Comparison of ENCODE assay signal across 8 cellular contexts in the genomic region with DNA sequence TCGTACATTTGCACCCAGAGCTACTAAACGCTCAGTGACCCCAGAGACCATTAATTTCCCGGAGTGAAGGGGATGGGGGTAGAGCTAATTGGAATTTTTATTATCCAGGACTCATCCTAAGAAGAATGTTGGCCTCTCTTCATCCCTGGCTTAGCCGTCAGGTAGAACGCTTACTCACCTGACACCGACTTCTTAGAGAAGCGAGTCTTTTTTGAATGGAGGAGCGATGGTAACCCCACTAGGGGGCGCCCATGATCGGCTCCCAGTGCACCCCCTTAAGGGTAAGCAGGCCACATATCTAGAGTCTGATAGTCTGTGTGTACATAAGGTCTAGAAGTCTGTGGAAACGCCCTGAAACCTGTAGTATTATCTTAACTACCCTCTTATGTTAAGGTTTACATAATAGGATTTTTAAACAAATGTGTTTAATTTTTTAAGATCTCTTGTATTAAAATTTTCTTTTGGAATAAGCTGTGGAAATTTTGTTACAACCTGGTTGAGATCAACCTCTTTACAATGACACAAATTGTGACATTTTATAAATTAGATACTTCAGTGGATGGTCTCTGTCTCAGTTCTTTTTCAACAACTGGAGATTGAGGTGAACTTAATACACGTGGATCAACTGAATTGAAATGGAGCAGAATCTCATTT.
DNase-seq lines count a peak whose midpoint lies in the region; ATAC-seq and TF ChIP-seq lines count a peak whose summit lies in the region.

No MANE protein-coding gene starts in this region.

- H3K36me3 Mint-ChIP-seq in MCF 10A (ENCODE audit: insufficient read depth, unreplicated experiment) = no peaks in the 10 kb centered on the region

- TF ChIP-seq CTCF in MCF 10A (IDR thresholded peaks at IDR 0.05; ENCODE audit: unreplicated experiment) = peak; percentile 64
- TF ChIP-seq CTCF in breast epithelium (IDR thresholded peaks at IDR 0.05) = no peak
- TF ChIP-seq CTCF in fibroblast of the aortic adventitia (IDR thresholded peaks at IDR 0.05; ENCODE audit: insufficient read depth, low read length) = peak; percentile 48
- peak; percentile 83 for TF ChIP-seq CTCF in osteoblast (IDR thresholded peaks at IDR 0.05; ENCODE audit: extremely low read depth, low read depth, low read length)
- peak in 5 of 6 experiments; percentile 13 to 47 (median 37) for TF ChIP-seq CTCF in upper lobe of left lung (IDR thresholded peaks at IDR 0.05)

- POLR2A ChIA-PET in MCF 10A (lab: Yijun Ruan, JAX) = interaction anchor here (0.5 kb wide), 1 partner anchor 777 kb away, joined by 3 read pairs; the partner anchor contains the start of gene ZC3H7A

- H2AFZ ChIP-seq in osteoblast (ENCODE audit: low read length) = no peak overlapping the region

- H3K36me3 ChIP-seq in breast epithelium = no peaks in the 10 kb centered on the region
- H3K36me3 ChIP-seq in osteoblast (ENCODE audit: insufficient read depth, low read length) = no peaks in the 10 kb centered on the region
- peaks cover 0 to 9% (median under 1%) of the 10 kb centered on the region in 4 donors for H3K36me3 ChIP-seq in upper lobe of left lung

- no peaks in the 10 kb centered on the region for H4K20me1 ChIP-seq in osteoblast (ENCODE audit: insufficient read depth, low read length)

- H3K4me3 ChIP-seq in breast epithelium = no peak overlapping the region
- no peak overlapping the region for H3K4me3 ChIP-seq in fibroblast of the aortic adventitia (ENCODE audit: low read depth, low read length)
- H3K4me3 ChIP-seq in osteoblast (ENCODE audit: insufficient read depth, low read length) = no peak overlapping the region
- no peak overlapping the region for H3K4me3 ChIP-seq in upper lobe of left lung

- H3K9me3 Mint-ChIP-seq in MCF 10A (ENCODE audit: unreplicated experiment) = no peaks in the 10 kb centered on the region

- no peak overlapping the region for H3K4me2 ChIP-seq in osteoblast (ENCODE audit: insufficient read depth, low read length)

- no peak overlapping the region for H3K4me3 Mint-ChIP-seq in MCF 10A (ENCODE audit: unreplicated experiment)

- peak in 1 of 2 donors; percentile 65 for ATAC-seq in upper lobe of left lung (ENCODE audit: low FRiP score in 2 of 2)
- no peak for ATAC-seq in HG03457 (IDR thresholded peaks at IDR 0.05; ENCODE audit: unreplicated experiment)

- no peaks in the 10 kb centered on the region for H3K79me2 ChIP-seq in osteoblast (ENCODE audit: insufficient read depth, low read length)

- H3K9me3 ChIP-seq in breast epithelium = no peaks in the 10 kb centered on the region
- no peaks in the 10 kb centered on the region for H3K9me3 ChIP-seq in osteoblast (ENCODE audit: low read depth, low read length)
- H3K9me3 ChIP-seq in upper lobe of left lung = no peaks in the 10 kb centered on the region

- intact Hi-C loops in MCF 10A (cut with micrococcal nuclease) = loop anchor here (1.0 kb wide), 2 partner anchors 245 to 322 kb away; no protein-coding TSS in a partner anchor
- intact Hi-C loops in breast epithelium (cut with DNase I; ENCODE audit: low total_unique reads) = no loop called here

- no peak for TF ChIP-seq EP300 in upper lobe of left lung (IDR thresholded peaks at IDR 0.05)

- peak; percentile 62 for DNase-seq in MCF 10A (ENCODE audit: unreplicated experiment)
- DNase-seq in breast epithelium (ENCODE audit: low spot score in 2 of 2) = no peak
- DNase-seq in NOMO-1 treated with dmso at 0.1 percent for 144 hours (lab: John Stamatoyannopoulos, UW; ENCODE audit: unreplicated experiment) = peak; percentile 6
- DNase-seq in activated CD8-positive, alpha-beta memory T cell treated with anti-CD3 and anti-CD28 coated beads, Interleukin-2, amount 50 U/mL, for 4 hours = peak; percentile 65
- peak; percentile 20 for DNase-seq in fibroblast of the aortic adventitia (ENCODE audit: low read depth)
- DNase-seq in osteoblast (ENCODE audit: insufficient read length, low spot score, missing footprints) = peak; percentile 95
- DNase-seq in upper lobe of left lung = peak in 1 of 2 donors; percentile 56

- H3K4me1 ChIP-seq in breast epithelium (no peaks in the 10 kb centered on the region), osteoblast (ENCODE audit: insufficient read depth, low read length) (no peaks in the 10 kb centered on the region), upper lobe of left lung (peaks cover 0 to 6% (median 0%) of the 10 kb centered on the region in 4 donors)

- WGBS in upper lobe of left lung, 2 donors = 35 to 47% methylated on average over 12 of the region's 12 CpGs

- CTCF ChIA-PET in MCF 10A (lab: Yijun Ruan, JAX) = interaction anchor here (0.6 to 1.6 kb wide), 12 partner anchors 12 to 1104 kb away, joined by 3 to 7 read pairs (median 4); no protein-coding TSS in a partner anchor

- H3K27me3 Mint-ChIP-seq in MCF 10A (ENCODE audit: insufficient read depth, unreplicated experiment) = no peaks in the 10 kb centered on the region

- H3K27me3 ChIP-seq in breast epithelium = no peaks in the 10 kb centered on the region
- no peaks in the 10 kb centered on the region for H3K27me3 ChIP-seq in osteoblast (ENCODE audit: insufficient read depth, low read length)
- H3K27me3 ChIP-seq in upper lobe of left lung = no peaks in the 10 kb centered on the region

- no peak overlapping the region for H3K27ac ChIP-seq in breast epithelium
- H3K27ac ChIP-seq in osteoblast (ENCODE audit: low read depth, low read length) = no peak overlapping the region
- H3K27ac ChIP-seq in upper lobe of left lung = no peak overlapping the region

- no peak for TF ChIP-seq POLR2A in breast epithelium (IDR thresholded peaks at IDR 0.05)
- TF ChIP-seq POLR2A in upper lobe of left lung (IDR thresholded peaks at IDR 0.05) = no peak

- H3K4me1 Mint-ChIP-seq in MCF 10A (ENCODE audit: insufficient read depth, unreplicated experiment) = no peaks in the 10 kb centered on the region

- H3K27ac Mint-ChIP-seq in MCF 10A (ENCODE audit: low read depth, unreplicated experiment) = no peak overlapping the region

- BruUV-seq in MCF 10A (replicated peaks; lab: Mats Ljungman, UMichigan) = no TSS peak

Comparison
In these comparisons a context has a peak if more than half of its experiments do, and no peak if none do; other contexts are left out.
1. DNase-seq: peak in MCF 10A (single experiment), NOMO-1 treated with dmso at 0.1 percent for 144 hours (single experiment), activated CD8-positive, alpha-beta memory T cell treated with anti-CD3 and anti-CD28 coated beads, Interleukin-2, amount 50 U/mL, for 4 hours (single experiment), fibroblast of the aortic adventitia (single experiment) and osteoblast (single experiment); none in breast epithelium (0 of 2).
2. CTCF ChIP-seq: peak in MCF 10A (single experiment), fibroblast of the aortic adventitia (single experiment), osteoblast (single experiment) and upper lobe of left lung (5 of 6); none in breast epithelium (0 of 3).